5 cellular contexts compared by ENCODE assay signal in the genomic region with DNA sequence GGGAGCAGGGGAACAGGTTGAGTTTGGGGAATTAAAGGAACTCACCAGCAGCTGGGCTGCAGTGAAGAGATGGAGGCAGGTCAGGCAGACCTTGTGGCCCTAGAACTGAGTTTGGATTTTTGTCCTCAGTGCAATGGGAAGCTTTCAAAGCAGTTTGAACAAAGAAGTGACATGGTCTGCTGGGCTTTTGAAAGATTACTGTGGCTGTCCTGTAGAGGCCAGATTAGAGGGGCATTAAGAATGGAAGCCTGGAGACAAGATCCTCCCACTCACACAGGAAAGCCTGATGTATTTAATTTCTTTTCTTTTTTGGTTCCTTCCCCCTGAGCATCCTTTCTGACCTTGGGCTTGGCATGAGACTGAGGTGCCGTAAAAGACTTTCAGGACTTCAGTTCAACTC.
"Had no signal": no experiment of that assay in that cellular context is flagged by ENCODE, and none has a peak within 500 bp of the region (broad histone marks: within the 10 kb centered on the region; RNA-seq: fewer than 3 reads in every experiment).

No MANE protein-coding gene starts in this region.

- H3K4me3 Mint-ChIP-seq: GM23338, HFFc6 had no signal

- H3K9me3 Mint-ChIP-seq: GM23338 had no signal

- H3K27ac Mint-ChIP-seq: GM23338, HFFc6 had no signal

- H3K4me2 ChIP-seq: GM23338 had no signal

- H3K9me3 ChIP-seq: HAP-1 had no signal

- H3K4me1 ChIP-seq: HAP-1 had no signal

- H3K27ac ChIP-seq: HL-60 had no signal

- H3K36me3 ChIP-seq: HAP-1 had no signal

- DNase-seq: HFFc6 had no signal

- H2AFZ ChIP-seq: GM23338 had no signal

- H3K4me3 ChIP-seq: GM23338, HAP-1, K562 had no signal
